8 cellular contexts compared by ENCODE assay signal in the genomic region with DNA sequence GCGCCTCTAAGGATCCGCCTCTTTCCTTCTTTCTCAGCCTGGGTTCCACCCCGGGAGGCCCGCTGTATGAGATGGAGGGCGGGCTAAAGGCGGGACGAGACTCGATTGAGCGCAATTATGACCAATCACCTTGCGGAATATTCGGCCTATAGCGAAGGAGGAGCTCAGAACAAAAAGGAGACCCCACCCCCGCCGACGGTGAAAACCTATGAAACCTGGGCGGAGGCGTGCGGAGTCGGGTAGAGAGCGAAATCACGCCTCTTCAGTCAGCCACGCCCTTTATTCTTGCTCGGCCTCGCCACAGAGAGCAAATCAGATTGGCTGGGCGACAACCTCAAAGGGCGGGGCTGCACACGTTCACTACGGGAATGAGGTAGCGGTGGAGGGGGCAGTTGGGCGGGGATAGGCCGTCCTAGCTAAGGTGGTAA. TPM values are rescaled to one million over a fixed set of nuclear protein-coding genes. Genes with fewer than 3 reads are reported as not detected.
DNase-seq lines count a peak whose midpoint lies in the region; ATAC-seq, FAIRE-seq and TF ChIP-seq lines count a peak whose summit lies in the region.

No MANE protein-coding gene starts in this region.

- no peak for TF ChIP-seq RAD21 in HepG2 (CRISPR knock-in tag; IDR thresholded peaks at IDR 0.05)

- intact Hi-C loops in HepG2 (cut with micrococcal nuclease; ENCODE audit: unreplicated experiment) = no loop called here

- WGBS in HepG2 (ENCODE audit: low lambda C conversion rate) = no CpG with 5 or more reads among the region's 31 CpGs

- H3K4me2 ChIP-seq in BLaER1 (peak overlapping the region; percentile 97), HepG2 (ENCODE audit: low read depth, low read length) (peak overlapping the region; percentile 89)

- DNase-seq in NCI-H69 (lab: John Stamatoyannopoulos, UW) (peak; percentile 98), dermis blood vessel endothelial cell (peak; percentile 97), HepG2 (ENCODE audit: low spot score) (peak; percentile 94)
- peak; percentile 93 to 95 for DNase-seq in activated CD4-positive, alpha-beta T cell treated with anti-CD3 and anti-CD28 coated beads, Interleukin-2, amount 50 U/mL, for 4 hours
- peak; percentile 83 to 92 for DNase-seq in stimulated activated CD4-positive, alpha-beta T cell treated with anti-CD3 and anti-CD28 coated beads, Interleukin-2, amount 100 ng/mL, for 48 hours

- TF ChIP-seq CTCF in HepG2 (CRISPR knock-in tag; IDR thresholded peaks at IDR 0.05) = no peak

- peak; percentile 98 for FAIRE-seq in HepG2 (lab: Jason Lieb, UNC)

- H3K4me1 ChIP-seq in BLaER1 (peaks cover 42% of the 10 kb centered on the region), HepG2 (ENCODE audit: insufficient read depth, low read length) (peaks cover 36% of the 10 kb centered on the region)

- H3K79me2 ChIP-seq in HepG2 (ENCODE audit: insufficient read depth, low read length) = peaks cover 35% of the 10 kb centered on the region

- BruUV-seq in HepG2 (replicated peaks; lab: Mats Ljungman, UMichigan) = no TSS peak

- ATAC-seq in GM19351 (IDR thresholded peaks at IDR 0.05; ENCODE audit: unreplicated experiment) = peak; percentile 81
- peak; percentile 86 for ATAC-seq in HG03520 (IDR thresholded peaks at IDR 0.05; ENCODE audit: unreplicated experiment)
- ATAC-seq in HepG2 = peak; percentile 86

- in situ Hi-C loops in HepG2 (cut with HindIII; ENCODE audit: extremely low pct_ligation_motif_present, low pct_unique_long_range_greater_than_20kb) = no loop called here

- H3K9ac ChIP-seq in BLaER1 (peak overlapping the region; percentile 98), HepG2 (ENCODE audit: insufficient read depth, low read depth, low read length) (peak overlapping the region; percentile 93)

- peak overlapping the region; percentile 99 for H3K27ac ChIP-seq in BLaER1
- H3K27ac ChIP-seq in HepG2 (ENCODE audit: extremely low read length, insufficient read depth, low read length) = peak overlapping the region; percentile 89

- no peak overlapping the region for H2AFZ ChIP-seq in HepG2 (ENCODE audit: low read length)

- H3K36me3 ChIP-seq in BLaER1 (peaks cover 59% of the 10 kb centered on the region), HepG2 (replicated peaks in 1 of 2; ENCODE audit: control insufficient read depth in 1 of 2, insufficient read depth in 2 of 2, low read length in 2 of 2) (peaks cover 5 to 10% of the 10 kb centered on the region in 2 experiments; a peak in 3 of 5 replicates)

- H3K9me3 ChIP-seq in BLaER1 (no peaks in the 10 kb centered on the region), HepG2 (ENCODE audit: low read length) (no peaks in the 10 kb centered on the region)

- TF ChIP-seq EP300 in HepG2 (IDR thresholded peaks at IDR 0.05; ENCODE audit: low read depth in 2 of 2, low read length in 2 of 2) (no peak), HepG2 (CRISPR knock-in tag; IDR thresholded peaks at IDR 0.05; ENCODE audit: borderline replicate concordance) (no peak)

- POLR2A ChIA-PET in HepG2 (lab: Yijun Ruan, JAX) = interaction anchor here (0.7 to 6.2 kb wide), 13 partner anchors 10 to 73 kb away, joined by 3 to 69 read pairs (median 6); partner anchors contain the start of genes NDUFB11, RBM10 and USP11

- H4K20me1 ChIP-seq in BLaER1 (peaks cover 89% of the 10 kb centered on the region), HepG2 (ENCODE audit: insufficient read depth, low read length) (peaks cover 24% of the 10 kb centered on the region)

- H3K4me3 ChIP-seq in BLaER1 (peak overlapping the region; percentile 98), HepG2 (replicated peaks in 1 of 3; ENCODE audit: insufficient read depth in 1 of 3, low read depth in 2 of 3, low read length in 3 of 3) (peak overlapping the region; percentile 59 to 82 (median 81))

- CTCF ChIA-PET in HepG2 (lab: Yijun Ruan, JAX; ENCODE audit: low intra/inter-chr PET ratio, low total read pairs) = no interaction called here

- 0 out of 2 replicates have a peak, but pooled peaks cover 3% of the 10 kb centered on the region for H3K27me3 ChIP-seq in BLaER1
- no peaks in the 10 kb centered on the region for H3K27me3 ChIP-seq in HepG2 (ENCODE audit: control insufficient read depth in 1 of 2, insufficient read depth in 2 of 2, low read length in 2 of 2)

- no peak for TF ChIP-seq POLR2A in HepG2 (IDR thresholded peaks at IDR 0.05; ENCODE audit: insufficient read depth in 1 of 2, low read depth in 2 of 2, low read length in 2 of 2)

RNA-seq across cellular contexts. Expression of gene CDK16, which starts 0.6 kb away (rescaled TPM):
- total RNA-seq in dermis blood vessel endothelial cell (97.5 and 172 TPM in 2 replicates), HepG2 (2016; rRNA removed; fragmentation: Illumina TruSeq; extraction: Trizol) (54.0 and 64.5 TPM in 2 replicates)
- total RNA-seq in HepG2 (2016; cell fraction: cytosol; rRNA removed; fragmentation: Illumina TruSeq; extraction: Trizol; ENCODE audit: low read depth) = 42.6 and 48.2 TPM in 2 replicates
- 46.2 and 63.4 TPM in 2 replicates for total RNA-seq in HepG2 (2016; cell fraction: insoluble cytoplasmic fraction; rRNA removed; fragmentation: Illumina TruSeq; extraction: Trizol)
- 101 and 102 TPM in 2 replicates for total RNA-seq in HepG2 (2016; cell fraction: membrane; rRNA removed; fragmentation: Illumina TruSeq; extraction: Trizol)
- 48.0 and 50.2 TPM in 2 replicates for total RNA-seq in HepG2 (2016; cell fraction: nucleus; rRNA removed; fragmentation: Illumina TruSeq; extraction: Trizol)
- polyA plus RNA-seq in HepG2 (2011; rRNA removed) = 221 and 225 TPM in 2 replicates
- 159 and 189 TPM in 2 replicates for polyA plus RNA-seq in HepG2 (2011; cell fraction: cytosol; rRNA removed)
- 710 and 899 TPM in 2 replicates for polyA plus RNA-seq in HepG2 (2011; cell fraction: nucleus; rRNA removed)
- polyA plus RNA-seq in HepG2 (2012) = 70.8 and 105 TPM in 2 replicates
- 81.6 and 88.2 TPM in 2 replicates for polyA plus RNA-seq in HepG2 (2016; cell fraction: cytosol; fragmentation: Illumina TruSeq; extraction: Trizol; ENCODE audit: low read depth)
- polyA plus RNA-seq in HepG2 (2016; cell fraction: insoluble cytoplasmic fraction; fragmentation: Illumina TruSeq; extraction: Trizol; ENCODE audit: low read depth) = 86.5 and 108 TPM in 2 replicates
- polyA plus RNA-seq in HepG2 (2016; cell fraction: membrane; fragmentation: Illumina TruSeq; extraction: Trizol; ENCODE audit: low read depth) = 133 and 157 TPM in 2 replicates
- 147 and 168 TPM in 2 replicates for polyA plus RNA-seq in HepG2 (2016; cell fraction: nucleus; fragmentation: Illumina TruSeq; extraction: Trizol; ENCODE audit: insufficient read depth, low read depth)
- 219 and 435 TPM in 2 replicates for polyA minus RNA-seq in HepG2 (2011; rRNA and poly(A)+ RNA removed; ENCODE audit: low replicate concordance)
- 89.3 and 94.1 TPM in 2 replicates for polyA minus RNA-seq in HepG2 (2011; cell fraction: cytosol; rRNA and poly(A)+ RNA removed)
- polyA minus RNA-seq in HepG2 (2011; cell fraction: nucleus; rRNA and poly(A)+ RNA removed) = 94.1 and 102 TPM in 2 replicates

RNA-seq across cellular contexts. Expression of gene USP11, which starts 14.9 kb away (rescaled TPM):
- total RNA-seq in dermis blood vessel endothelial cell (35.6 and 51.1 TPM in 2 replicates), HepG2 (2016; rRNA removed; fragmentation: Illumina TruSeq; extraction: Trizol) (23.8 and 33.6 TPM in 2 replicates)
- 4.6 and 5.6 TPM in 2 replicates for total RNA-seq in HepG2 (2016; cell fraction: cytosol; rRNA removed; fragmentation: Illumina TruSeq; extraction: Trizol; ENCODE audit: low read depth)
- 23.6 and 32.3 TPM in 2 replicates for total RNA-seq in HepG2 (2016; cell fraction: insoluble cytoplasmic fraction; rRNA removed; fragmentation: Illumina TruSeq; extraction: Trizol)
- total RNA-seq in HepG2 (2016; cell fraction: membrane; rRNA removed; fragmentation: Illumina TruSeq; extraction: Trizol) = 5.5 and 6.3 TPM in 2 replicates
- total RNA-seq in HepG2 (2016; cell fraction: nucleus; rRNA removed; fragmentation: Illumina TruSeq; extraction: Trizol) = 21.6 and 22.6 TPM in 2 replicates
- 31.7 and 38.8 TPM in 2 replicates for polyA plus RNA-seq in HepG2 (2011; rRNA removed)
- 17.8 and 18.8 TPM in 2 replicates for polyA plus RNA-seq in HepG2 (2011; cell fraction: cytosol; rRNA removed)
- polyA plus RNA-seq in HepG2 (2011; cell fraction: nucleus; rRNA removed) = 103 TPM in 2 replicates
- 56.6 and 70.9 TPM in 2 replicates for polyA plus RNA-seq in HepG2 (2012)
- 2.1 and 3.2 TPM in 2 replicates for polyA plus RNA-seq in HepG2 (2016; cell fraction: cytosol; fragmentation: Illumina TruSeq; extraction: Trizol; ENCODE audit: low read depth)
- 21.0 and 30.4 TPM in 2 replicates for polyA plus RNA-seq in HepG2 (2016; cell fraction: insoluble cytoplasmic fraction; fragmentation: Illumina TruSeq; extraction: Trizol; ENCODE audit: low read depth)
- 4.6 and 5.3 TPM in 2 replicates for polyA plus RNA-seq in HepG2 (2016; cell fraction: membrane; fragmentation: Illumina TruSeq; extraction: Trizol; ENCODE audit: low read depth)
- 45.2 and 50.2 TPM in 2 replicates for polyA plus RNA-seq in HepG2 (2016; cell fraction: nucleus; fragmentation: Illumina TruSeq; extraction: Trizol; ENCODE audit: insufficient read depth, low read depth)
- polyA minus RNA-seq in HepG2 (2011; rRNA and poly(A)+ RNA removed; ENCODE audit: low replicate concordance) = 100 and 124 TPM in 2 replicates
- polyA minus RNA-seq in HepG2 (2011; cell fraction: cytosol; rRNA and poly(A)+ RNA removed) = 41.3 and 57.4 TPM in 2 replicates
- 55.4 and 68.5 TPM in 2 replicates for polyA minus RNA-seq in HepG2 (2011; cell fraction: nucleus; rRNA and poly(A)+ RNA removed)

RNA-seq across cellular contexts. Expression of gene UBA1, which starts 24.2 kb away (rescaled TPM):
- total RNA-seq in dermis blood vessel endothelial cell (126 and 194 TPM in 2 replicates), HepG2 (2016; rRNA removed; fragmentation: Illumina TruSeq; extraction: Trizol) (93.3 and 95.6 TPM in 2 replicates)
- 5.4 and 7.1 TPM in 2 replicates for total RNA-seq in HepG2 (2016; cell fraction: cytosol; rRNA removed; fragmentation: Illumina TruSeq; extraction: Trizol; ENCODE audit: low read depth)
- 77.7 and 94.2 TPM in 2 replicates for total RNA-seq in HepG2 (2016; cell fraction: insoluble cytoplasmic fraction; rRNA removed; fragmentation: Illumina TruSeq; extraction: Trizol)
- total RNA-seq in HepG2 (2016; cell fraction: membrane; rRNA removed; fragmentation: Illumina TruSeq; extraction: Trizol) = 18.1 and 19.1 TPM in 2 replicates
- 55.6 and 61.3 TPM in 2 replicates for total RNA-seq in HepG2 (2016; cell fraction: nucleus; rRNA removed; fragmentation: Illumina TruSeq; extraction: Trizol)
- polyA plus RNA-seq in HepG2 (2011; rRNA removed) = 129 and 146 TPM in 2 replicates
- 77.3 and 97.9 TPM in 2 replicates for polyA plus RNA-seq in HepG2 (2011; cell fraction: cytosol; rRNA removed)
- 223 and 227 TPM in 2 replicates for polyA plus RNA-seq in HepG2 (2011; cell fraction: nucleus; rRNA removed)
- polyA plus RNA-seq in HepG2 (2012) = 84.6 and 94.4 TPM in 2 replicates
- 4.8 and 5.6 TPM in 2 replicates for polyA plus RNA-seq in HepG2 (2016; cell fraction: cytosol; fragmentation: Illumina TruSeq; extraction: Trizol; ENCODE audit: low read depth)
- polyA plus RNA-seq in HepG2 (2016; cell fraction: insoluble cytoplasmic fraction; fragmentation: Illumina TruSeq; extraction: Trizol; ENCODE audit: low read depth) = 93.8 and 120 TPM in 2 replicates
- polyA plus RNA-seq in HepG2 (2016; cell fraction: membrane; fragmentation: Illumina TruSeq; extraction: Trizol; ENCODE audit: low read depth) = 10.0 and 13.0 TPM in 2 replicates
- polyA plus RNA-seq in HepG2 (2016; cell fraction: nucleus; fragmentation: Illumina TruSeq; extraction: Trizol; ENCODE audit: insufficient read depth, low read depth) = 158 and 178 TPM in 2 replicates
- polyA minus RNA-seq in HepG2 (2011; rRNA and poly(A)+ RNA removed; ENCODE audit: low replicate concordance) = 280 and 721 TPM in 2 replicates
- 69.7 and 70.1 TPM in 2 replicates for polyA minus RNA-seq in HepG2 (2011; cell fraction: cytosol; rRNA and poly(A)+ RNA removed)
- 44.2 and 45.4 TPM in 2 replicates for polyA minus RNA-seq in HepG2 (2011; cell fraction: nucleus; rRNA and poly(A)+ RNA removed)

Comparison
In these comparisons a context has a peak if more than half of its experiments do, and no peak if none do; other contexts are left out.
1. Peak in every context shown above with its lines: DNase-seq, ATAC-seq, H3K4me3 ChIP-seq and H3K27ac ChIP-seq.